Comparison of ENCODE assay signal across 1 cellular context in the genomic region with DNA sequence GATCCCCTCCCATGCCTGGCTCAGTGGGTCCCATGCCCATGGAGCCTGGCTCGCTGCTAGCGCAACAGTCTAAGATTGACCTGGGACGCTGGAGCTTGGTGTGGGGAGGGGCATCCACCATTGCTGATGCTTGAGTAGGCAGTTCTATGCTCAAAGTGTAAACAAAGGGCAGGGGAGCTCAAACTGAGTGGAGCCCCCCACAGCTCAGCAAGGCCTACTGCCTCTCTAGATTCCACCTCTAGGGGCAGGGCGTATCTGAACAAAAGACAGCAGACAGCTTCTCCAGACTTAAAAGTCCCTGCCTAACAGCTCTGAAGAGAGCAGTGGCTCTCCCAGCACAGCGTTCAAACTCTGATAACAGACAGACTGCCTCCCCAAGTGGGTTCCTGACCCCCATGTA.
TF ChIP-seq lines count a peak whose summit lies in the region.

No MANE protein-coding gene starts in this region.

TF ChIP-seq in WTC11, 78 proteins besides CTCF, POLR2A, EP300 and RAD21 (continued from another document):
- TF ChIP-seq ERG (CRISPR knock-in tag; IDR thresholded peaks at IDR 0.05) (no peak), CREM (CRISPR knock-in tag; IDR thresholded peaks at IDR 0.05) (no peak), SP1 (CRISPR knock-in tag; conservative IDR thresholded peaks at IDR 0.05) (no peak), TEAD4 (CRISPR knock-in tag; IDR thresholded peaks at IDR 0.05) (no peak), CBFB (CRISPR knock-in tag; IDR thresholded peaks at IDR 0.05; ENCODE audit: low read depth) (no peak)
- TF ChIP-seq, protein P1, sequence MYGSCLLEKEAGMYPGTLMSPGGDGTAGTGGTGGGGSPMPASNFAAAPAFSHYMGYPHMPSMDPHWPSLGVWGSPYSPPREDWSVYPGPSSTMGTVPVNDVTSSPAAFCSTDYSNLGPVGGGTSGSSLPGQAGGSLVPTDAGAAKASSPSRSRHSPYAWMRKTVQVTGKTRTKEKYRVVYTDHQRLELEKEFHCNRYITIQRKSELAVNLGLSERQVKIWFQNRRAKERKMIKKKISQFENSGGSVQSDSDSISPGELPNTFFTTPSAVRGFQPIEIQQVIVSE (CRISPR knock-in tag; IDR thresholded peaks at IDR 0.05; ENCODE audit: borderline replicate concordance) = no peak
- TF ChIP-seq, protein P2, sequence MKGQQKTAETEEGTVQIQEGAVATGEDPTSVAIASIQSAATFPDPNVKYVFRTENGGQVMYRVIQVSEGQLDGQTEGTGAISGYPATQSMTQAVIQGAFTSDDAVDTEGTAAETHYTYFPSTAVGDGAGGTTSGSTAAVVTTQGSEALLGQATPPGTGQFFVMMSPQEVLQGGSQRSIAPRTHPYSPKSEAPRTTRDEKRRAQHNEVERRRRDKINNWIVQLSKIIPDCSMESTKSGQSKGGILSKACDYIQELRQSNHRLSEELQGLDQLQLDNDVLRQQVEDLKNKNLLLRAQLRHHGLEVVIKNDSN (CRISPR knock-in tag; IDR thresholded peaks at IDR 0.05) = no peak
- TF ChIP-seq, protein P3, sequence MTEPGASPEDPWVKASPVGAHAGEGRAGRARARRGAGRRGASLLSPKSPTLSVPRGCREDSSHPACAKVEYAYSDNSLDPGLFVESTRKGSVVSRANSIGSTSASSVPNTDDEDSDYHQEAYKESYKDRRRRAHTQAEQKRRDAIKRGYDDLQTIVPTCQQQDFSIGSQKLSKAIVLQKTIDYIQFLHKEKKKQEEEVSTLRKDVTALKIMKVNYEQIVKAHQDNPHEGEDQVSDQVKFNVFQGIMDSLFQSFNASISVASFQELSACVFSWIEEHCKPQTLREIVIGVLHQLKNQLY (CRISPR knock-in tag; IDR thresholded peaks at IDR 0.05) = no peak
- TF ChIP-seq, protein P4, sequence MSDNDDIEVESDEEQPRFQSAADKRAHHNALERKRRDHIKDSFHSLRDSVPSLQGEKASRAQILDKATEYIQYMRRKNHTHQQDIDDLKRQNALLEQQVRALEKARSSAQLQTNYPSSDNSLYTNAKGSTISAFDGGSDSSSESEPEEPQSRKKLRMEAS (CRISPR knock-in tag; IDR thresholded peaks at IDR 0.05) = no peak
